In the genomic region with DNA sequence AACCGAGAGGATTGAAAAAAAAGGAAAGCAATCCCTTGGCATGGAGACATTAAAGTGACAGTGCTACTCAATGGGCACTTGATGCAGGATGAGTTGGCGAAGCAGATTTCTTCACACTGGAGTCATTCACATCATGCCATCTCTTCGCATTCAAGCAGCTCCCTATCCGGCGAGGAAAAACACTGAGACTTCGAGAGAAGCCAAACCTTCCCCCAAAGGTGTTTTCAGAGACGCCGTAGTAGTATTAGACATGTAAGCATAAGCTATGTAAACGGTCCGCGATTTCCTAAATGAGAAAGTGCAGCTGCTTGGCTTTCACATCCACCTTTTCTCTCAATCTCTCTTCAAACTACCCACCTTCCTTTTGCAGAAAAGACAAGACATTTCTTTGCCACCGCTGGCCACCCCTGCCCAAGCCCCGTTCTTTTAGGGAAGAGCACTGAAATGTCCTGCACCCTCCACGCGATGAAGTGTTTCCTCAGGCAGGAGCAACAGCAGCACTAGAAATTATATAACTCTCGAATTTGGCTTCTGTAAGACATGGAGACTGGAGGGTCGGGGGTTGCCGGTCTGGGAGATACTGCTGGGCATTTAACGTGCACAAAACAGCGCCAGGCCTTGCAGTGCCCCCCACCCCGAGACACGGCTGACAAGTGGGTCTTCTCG, we compare ENCODE assay signal across 8 cellular contexts. TPM values are rescaled to one million over a fixed set of nuclear protein-coding genes. Genes with fewer than 3 reads are reported as not detected.
DNase-seq lines count a peak whose midpoint lies in the region; ATAC-seq, FAIRE-seq and TF ChIP-seq lines count a peak whose summit lies in the region.

A gene (minus strand): TSS at position 13 of the 666 bp plus-strand sequence.

- H3K79me2 ChIP-seq in GM23248 (ENCODE audit: insufficient read depth): peaks cover 39% of the 10 kb centered on the region

- H4K20me1 ChIP-seq in GM23248 (ENCODE audit: insufficient read depth): no peaks in the 10 kb centered on the region

- peaks cover 16% of the 10 kb centered on the region for H3F3A ChIP-seq in GM23248 (ENCODE audit: insufficient read depth)

- DNase-seq in COR-L47 (lab: John Stamatoyannopoulos, UW) (peak; percentile 5), GM23248 (peak; percentile 79), Peyer's patch (peak in 1 of 3 donors; percentile 23), caudate nucleus (lab: John Stamatoyannopoulos, UW) (peak in 43 of 61 donors; percentile 7 to 77 (median 51)), islet precursor cell (peak; percentile 58), urothelium cell line (ENCODE audit: low spot score) (no peak)

- in situ Hi-C loops in GM23248 (cut with MboI): no loop called here

- WGBS in GM23248 (ENCODE audit: low coverage in 1 of 2, low lambda C conversion rate in 2 of 2, missing lambda C conversion rate in 2 of 2), 2 experiments: 1 to 2% methylated on average over 23 of the region's 23 CpGs

- no peaks in the 10 kb centered on the region; the same call in 1 of the 2 replicates for H3K36me3 ChIP-seq in GM23248 (ENCODE audit: low read depth)
- peaks cover 0 to 10% (median 0%) of the 10 kb centered on the region in 3 donors for H3K36me3 ChIP-seq in Peyer's patch

- H3K4me3 ChIP-seq in GM23248 (peak within 1 kb of the TSS; percentile 99), Peyer's patch (peak within 1 kb of the TSS; percentile 58 to 82 (median 64)), skin epidermis (peak within 1 kb of the TSS; percentile 56 to 86 (median 70))

- no peak for TF ChIP-seq POLR2A in Peyer's patch (IDR thresholded peaks at IDR 0.05)

- H3K9me3 ChIP-seq in GM23248 (ENCODE audit: low read depth) (no peaks in the 10 kb centered on the region), Peyer's patch (no peaks in the 10 kb centered on the region)

- FAIRE-seq in urothelium cell line (lab: Jason Lieb, UNC): no peak

- H3K4me2 ChIP-seq in GM23248 (ENCODE audit: unreplicated experiment): peak within 1 kb of the TSS; percentile 97

- peak within 1 kb of the TSS; percentile 83 for H3K9ac ChIP-seq in GM23248

- peak in 1 of 6 experiments; percentile 1 for TF ChIP-seq CTCF in Peyer's patch (IDR thresholded peaks at IDR 0.05)

- H3K9me2 ChIP-seq in GM23248 (ENCODE audit: insufficient read depth): no peaks in the 10 kb centered on the region

- H3K4me1 ChIP-seq in GM23248 (ENCODE audit: insufficient read depth) (peaks cover 16% of the 10 kb centered on the region), Peyer's patch (peaks cover 0 to 20% (median 0%) of the 10 kb centered on the region in 4 donors)

- H3K27ac ChIP-seq in GM23248 (peak within 1 kb of the TSS; percentile 80), Peyer's patch (peak within 1 kb of the TSS; percentile 78 to 91 (median 89)), caudate nucleus (ENCODE audit: low read depth, low read length) (peak within 1 kb of the TSS; percentile 97), skin epidermis (peak within 1 kb of the TSS; percentile 4 to 96 (median 87))

- H2AFZ ChIP-seq in GM23248: peak within 1 kb of the TSS; percentile 98

- ATAC-seq in GM21367 (IDR thresholded peaks at IDR 0.05; ENCODE audit: unreplicated experiment): no peak

- H3K27me3 ChIP-seq in GM23248 (replicated peaks; ENCODE audit: insufficient read depth) (no peaks in the 10 kb centered on the region), Peyer's patch (no peaks in the 10 kb centered on the region)

RNA-seq across cellular contexts. Expression of the gene that starts here (rescaled TPM):
- total RNA-seq in GM23248 (2014; rRNA removed; shearing (Covaris generic)): 1.7 and 9.0 TPM in 2 replicates
- polyA plus RNA-seq in GM23248 (2016; fragmentation: Nextera tagmentation; extraction: Ambion mirVana): 1.1 and 1.2 TPM in 2 replicates
- 1 to 10 TPM in 3 of 4 donors, under 1 TPM in 1; 0.18 to 8.3 (median 2.5) TPM for total RNA-seq in Peyer's patch
